ENCODE assay signal across 8 cellular contexts in genomic region chr11:22304337-22304961, GRCh38. TPM values are rescaled to one million over a fixed set of nuclear protein-coding genes. Genes with fewer than 3 reads are reported as not detected.
DNase-seq lines count a peak whose midpoint lies in the region; ATAC-seq and TF ChIP-seq lines count a peak whose summit lies in the region.

No MANE protein-coding gene starts in this region.

- H3K4me3 ChIP-seq in BE2C (ENCODE audit: low read depth, low read length) (no peak overlapping the region), thoracic aorta (no peak overlapping the region)

- H3K4me1 ChIP-seq in BE2C (no peaks in the 10 kb centered on the region), thoracic aorta (ENCODE audit: control insufficient read depth in 1 of 2, low read depth in 2 of 2) (no peaks in the 10 kb centered on the region)

- H3K27ac ChIP-seq in thoracic aorta, result no peak overlapping the region

- H3K36me3 ChIP-seq in BE2C, result no peaks in the 10 kb centered on the region
- H3K36me3 ChIP-seq in thoracic aorta, result no peaks in the 10 kb centered on the region

- TF ChIP-seq CTCF in BE2C (IDR thresholded peaks at IDR 0.05; ENCODE audit: low read depth, low read length) (peak; percentile 42), thoracic aorta (IDR thresholded peaks at IDR 0.05) (peak; percentile 63)

- no peaks in the 10 kb centered on the region for H3K27me3 ChIP-seq in BE2C
- no peaks in the 10 kb centered on the region for H3K27me3 ChIP-seq in thoracic aorta (replicated peaks; ENCODE audit: insufficient read depth)

- no peaks in the 10 kb centered on the region for H3K9me3 ChIP-seq in BE2C
- no peaks in the 10 kb centered on the region for H3K9me3 ChIP-seq in thoracic aorta

- no peak for DNase-seq in BE2C
- DNase-seq in NCI-H1092 (lab: John Stamatoyannopoulos, UW), result peak; percentile 12
- peak; percentile 64 for DNase-seq in SW480 (ENCODE audit: low spot score)
- DNase-seq in glomerular visceral epithelial cell (ENCODE audit: extremely low spot score), result peak; percentile 15
- no peak for DNase-seq in thoracic aorta (ENCODE audit: low spot score)
- DNase-seq in activated T-cell treated with anti-CD3 and anti-CD28 coated beads, Interleukin-2, amount 50 U/mL, for 48 hours, result no peak
- no peak for DNase-seq in T-helper 1 cell

- peak; percentile 75 for ATAC-seq in GM19395 (IDR thresholded peaks at IDR 0.05; ENCODE audit: unreplicated experiment)
- no peak for ATAC-seq in thoracic aorta (ENCODE audit: insufficient number of reproducible peaks, low FRiP score, low read depth)

RNA-seq across cellular contexts. Expression of gene SLC17A6, which starts 33.7 kb away (rescaled TPM):
- polyA plus RNA-seq in BE2C (2012; ENCODE audit: insufficient read depth, insufficient read length, low read depth), result not detected
- total RNA-seq in thoracic aorta, result not detected

Comparison
In these comparisons a context has a peak if more than half of its experiments do, and no peak if none do; other contexts are left out.
1. DNase-seq: peak in NCI-H1092 (single experiment), SW480 (single experiment) and glomerular visceral epithelial cell (single experiment); none in BE2C (single experiment), thoracic aorta (single experiment), activated T-cell treated with anti-CD3 and anti-CD28 coated beads, Interleukin-2, amount 50 U/mL, for 48 hours (0 of 2) and T-helper 1 cell (0 of 5).